8 cellular contexts compared by ENCODE assay signal in genomic region chr5:141635646-141636045, GRCh38. TPM values are rescaled to one million over a fixed set of nuclear protein-coding genes. Genes with fewer than 3 reads are reported as not detected.
DNase-seq lines count a peak whose midpoint lies in the region; ATAC-seq, FAIRE-seq and TF ChIP-seq lines count a peak whose summit lies in the region.

No MANE protein-coding gene starts in this region.

- H3K9me3 Mint-ChIP-seq in activated CD4-positive, alpha-beta T cell treated with anti-CD3 and anti-CD28 coated beads, Interleukin-2, amount 10 ng/mL, durations not matched to agents 24 days and 14 days, result no peaks in the 10 kb centered on the region
- H3K9me3 Mint-ChIP-seq in activated naive CD8-positive, alpha-beta T cell (ENCODE audit: low read depth), result no peaks in the 10 kb centered on the region

- H3K27ac ChIP-seq in kidney (ENCODE audit: low read depth in 2 of 2, low read length in 2 of 2), result no peak overlapping the region
- H3K27ac ChIP-seq in thoracic aorta, result no peak overlapping the region

- TF ChIP-seq CTCF in kidney (IDR thresholded peaks at IDR 0.05; ENCODE audit: borderline replicate concordance, extremely low read depth, insufficient read depth), result no peak
- no peak for TF ChIP-seq CTCF in thoracic aorta (IDR thresholded peaks at IDR 0.05)

- H3K27ac Mint-ChIP-seq in activated CD4-positive, alpha-beta T cell treated with anti-CD3 and anti-CD28 coated beads, Interleukin-2, amount 10 ng/mL, durations not matched to agents 24 days and 14 days, result peak overlapping the region; percentile 76
- peak overlapping the region; percentile 79 for H3K27ac Mint-ChIP-seq in activated naive CD8-positive, alpha-beta T cell

- intact Hi-C loops in activated CD4-positive, alpha-beta T cell treated with anti-CD3 and anti-CD28 coated beads, Interleukin-2, amount 10 ng/mL, durations not matched to agents 24 days and 14 days (cut with micrococcal nuclease), result loop anchor here (1.0 to 10.0 kb wide), 5 partner anchors 12 to 311 kb away; partner anchors contain the start of genes FCHSD1 and TAF7
- intact Hi-C loops in kidney (cut with DNase I), result no loop called here

- H3K4me1 ChIP-seq in kidney (ENCODE audit: control insufficient read depth in 1 of 2, insufficient read depth in 1 of 2, low read depth in 1 of 2, low read length in 2 of 2), result peaks cover 9 to 17% of the 10 kb centered on the region in 2 donors
- H3K4me1 ChIP-seq in thoracic aorta (ENCODE audit: control insufficient read depth in 1 of 2, low read depth in 2 of 2), result peaks cover 9 to 31% of the 10 kb centered on the region in 2 donors

- H3K9ac ChIP-seq in kidney (ENCODE audit: low read length in 2 of 2), result peak overlapping the region; percentile 91 to 98

- no peaks in the 10 kb centered on the region for H3K27me3 Mint-ChIP-seq in activated CD4-positive, alpha-beta T cell treated with anti-CD3 and anti-CD28 coated beads, Interleukin-2, amount 10 ng/mL, durations not matched to agents 24 days and 14 days
- H3K27me3 Mint-ChIP-seq in activated naive CD8-positive, alpha-beta T cell, result no peaks in the 10 kb centered on the region

- no peaks in the 10 kb centered on the region for H3K27me3 ChIP-seq in thoracic aorta (replicated peaks; ENCODE audit: insufficient read depth)

- peak overlapping the region; percentile 95 to 96 for H3K4me3 ChIP-seq in kidney (ENCODE audit: low read length in 2 of 2)
- H3K4me3 ChIP-seq in thoracic aorta, result peak overlapping the region; percentile 78

- no peak for FAIRE-seq in kidney (lab: Jason Lieb, UNC)

- H3K36me3 ChIP-seq in kidney (ENCODE audit: control insufficient read depth in 1 of 2, insufficient read depth in 2 of 2, low read length in 2 of 2) (peaks cover 0 to 3% of the 10 kb centered on the region in 2 donors), thoracic aorta (no peaks in the 10 kb centered on the region)

- no peak for DNase-seq in activated CD4-positive, alpha-beta T cell treated with anti-CD3 and anti-CD28 coated beads, Interleukin-2, amount 10 ng/mL, durations not matched to agents 24 days and 14 days
- DNase-seq in activated CD4-positive, alpha-beta T cell treated with anti-CD3 and anti-CD28 coated beads for 1 hour, result no peak
- DNase-seq in kidney (no peak), thoracic aorta (ENCODE audit: low spot score) (no peak), NCI-H345 treated with DMSO at 0.1 percent for 48 hours (lab: John Stamatoyannopoulos, UW; ENCODE audit: unreplicated experiment) (no peak), NCI-H526 treated with DMSO at 0.1 percent for 48 hours (lab: John Stamatoyannopoulos, UW) (no peak)
- no peak for DNase-seq in activated CD4-positive, alpha-beta T cell treated with anti-CD3 and anti-CD28 coated beads for 4 hours

- peaks cover 35% of the 10 kb centered on the region for H3K4me1 Mint-ChIP-seq in activated CD4-positive, alpha-beta T cell treated with anti-CD3 and anti-CD28 coated beads, Interleukin-2, amount 10 ng/mL, durations not matched to agents 24 days and 14 days
- H3K4me1 Mint-ChIP-seq in activated naive CD8-positive, alpha-beta T cell (ENCODE audit: low read depth), result peaks cover 43% of the 10 kb centered on the region

- H3K9me3 ChIP-seq in kidney (ENCODE audit: control insufficient read depth in 1 of 2, low read length in 2 of 2) (no peaks in the 10 kb centered on the region), thoracic aorta (no peaks in the 10 kb centered on the region)

- H3K4me3 Mint-ChIP-seq in activated CD4-positive, alpha-beta T cell treated with anti-CD3 and anti-CD28 coated beads, Interleukin-2, amount 10 ng/mL, durations not matched to agents 24 days and 14 days, result peak overlapping the region; percentile 96
- H3K4me3 Mint-ChIP-seq in activated naive CD8-positive, alpha-beta T cell, result peak overlapping the region; percentile 94

- H3K36me3 Mint-ChIP-seq in activated CD4-positive, alpha-beta T cell treated with anti-CD3 and anti-CD28 coated beads, Interleukin-2, amount 10 ng/mL, durations not matched to agents 24 days and 14 days (ENCODE audit: low read depth), result peaks cover 22% of the 10 kb centered on the region
- peaks cover 3% of the 10 kb centered on the region for H3K36me3 Mint-ChIP-seq in activated naive CD8-positive, alpha-beta T cell

- ATAC-seq in thoracic aorta (ENCODE audit: insufficient number of reproducible peaks, low FRiP score, low read depth), result no peak

RNA-seq across cellular contexts. Expression of gene HDAC3, which starts 1.0 kb away (rescaled TPM):
- 88.1 and 92.3 TPM in 2 replicates for total RNA-seq in activated CD4-positive, alpha-beta T cell treated with anti-CD3 and anti-CD28 coated beads, Interleukin-2, amount 10 ng/mL, durations not matched to agents 24 days and 14 days
- total RNA-seq in kidney (44.7 TPM), thoracic aorta (10 to 100 TPM; 53.5 to 56.2 TPM)
- polyA plus RNA-seq in kidney (ENCODE audit: insufficient read depth, low read depth, low replicate concordance), result 47.5 TPM

RNA-seq across cellular contexts. Expression of gene RELL2, which starts 1.2 kb away (rescaled TPM):
- total RNA-seq in activated CD4-positive, alpha-beta T cell treated with anti-CD3 and anti-CD28 coated beads, Interleukin-2, amount 10 ng/mL, durations not matched to agents 24 days and 14 days, result 24.1 TPM in 2 replicates
- total RNA-seq in kidney (3.0 TPM), thoracic aorta (1 to 10 TPM; 1.6 to 3.2 TPM)
- 8.2 TPM for polyA plus RNA-seq in kidney (ENCODE audit: insufficient read depth, low read depth, low replicate concordance)

RNA-seq across cellular contexts. Expression of gene FCHSD1, which starts 15.6 kb away (rescaled TPM):
- 33.1 and 34.5 TPM in 2 replicates for total RNA-seq in activated CD4-positive, alpha-beta T cell treated with anti-CD3 and anti-CD28 coated beads, Interleukin-2, amount 10 ng/mL, durations not matched to agents 24 days and 14 days
- total RNA-seq in kidney (20.3 TPM), thoracic aorta (10 to 100 TPM; 42.6 to 47.0 TPM)
- polyA plus RNA-seq in kidney (ENCODE audit: insufficient read depth, low read depth, low replicate concordance), result 6.4 TPM

RNA-seq across cellular contexts. Expression of gene DIAPH1, which starts 16.8 kb away (rescaled TPM):
- 225 and 232 TPM in 2 replicates for total RNA-seq in activated CD4-positive, alpha-beta T cell treated with anti-CD3 and anti-CD28 coated beads, Interleukin-2, amount 10 ng/mL, durations not matched to agents 24 days and 14 days
- total RNA-seq in kidney (156 TPM), thoracic aorta (10 to 100 TPM; 91.0 to 93.1 TPM)
- polyA plus RNA-seq in kidney (ENCODE audit: insufficient read depth, low read depth, low replicate concordance), result 60.6 TPM

RNA-seq across cellular contexts. Expression of gene ARAP3, which starts 46.4 kb away (rescaled TPM):
- total RNA-seq in activated CD4-positive, alpha-beta T cell treated with anti-CD3 and anti-CD28 coated beads, Interleukin-2, amount 10 ng/mL, durations not matched to agents 24 days and 14 days, result 9.2 and 10.9 TPM in 2 replicates
- total RNA-seq in kidney (19.8 TPM), thoracic aorta (10 to 100 TPM; 15.0 to 16.2 TPM)
- polyA plus RNA-seq in kidney (ENCODE audit: insufficient read depth, low read depth, low replicate concordance), result 7.2 TPM
